Comparison of ENCODE assay signal across 7 cellular contexts in the genomic region with DNA sequence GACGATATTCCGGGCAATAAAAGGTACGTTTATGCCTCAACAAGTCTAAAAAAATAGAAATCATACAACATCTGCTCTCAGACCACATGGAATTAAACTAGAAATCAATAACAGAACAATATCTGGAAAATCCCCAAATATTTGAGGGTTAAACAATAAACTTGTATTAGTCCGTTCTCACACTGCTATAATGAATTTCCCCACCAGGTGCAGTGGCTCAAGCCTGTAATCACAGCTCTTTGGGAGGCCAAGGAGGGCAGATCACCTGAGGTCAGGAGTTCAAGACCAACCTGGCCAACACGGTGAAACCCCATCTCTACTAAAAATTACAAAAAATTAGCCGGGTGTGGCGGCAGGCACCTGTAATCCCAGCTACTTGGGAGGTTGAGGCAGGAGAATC. TPM values are rescaled to one million over a fixed set of nuclear protein-coding genes. Genes with fewer than 3 reads are reported as not detected.
DNase-seq lines count a peak whose midpoint lies in the region; ATAC-seq and TF ChIP-seq lines count a peak whose summit lies in the region.
"Not testable (repeated sequence)": the region's sequence is repeated elsewhere in the genome, so short reads cannot be mapped to it uniquely, and the experiment has no call there.

No MANE protein-coding gene starts in this region.

- not testable (repeated sequence) for H3K27ac Mint-ChIP-seq in HFFc6; glutamatergic neuron (ENCODE audit: unreplicated experiment); progenitor cell of endocrine pancreas
- peak overlapping the region; percentile 84 for H3K27ac Mint-ChIP-seq in activated T-cell treated with anti-CD3 and anti-CD28 coated beads, Interleukin-2, amount 50 U/mL, for 24 hours
- H3K27ac Mint-ChIP-seq in activated naive CD4-positive, alpha-beta T cell treated with anti-CD3 and anti-CD28 coated beads, Interleukin-2, amount 50 U/mL, for 72 hours: peak overlapping the region; percentile 29 to 67

- H3K4me3 Mint-ChIP-seq in HFFc6; activated T-cell treated with anti-CD3 and anti-CD28 coated beads, Interleukin-2, amount 50 U/mL, for 24 hours; glutamatergic neuron (ENCODE audit: unreplicated experiment); progenitor cell of endocrine pancreas (ENCODE audit: low read depth): not testable (repeated sequence)

- H3K4me1 Mint-ChIP-seq in HFFc6 (ENCODE audit: low read depth) (peaks cover 14% of the 10 kb centered on the region), glutamatergic neuron (ENCODE audit: low read depth, unreplicated experiment) (peaks cover 17% of the 10 kb centered on the region)
- peaks cover 28% of the 10 kb centered on the region for H3K4me1 Mint-ChIP-seq in activated T-cell treated with anti-CD3 and anti-CD28 coated beads, Interleukin-2, amount 50 U/mL, for 24 hours (ENCODE audit: low read depth)
- H3K4me1 Mint-ChIP-seq in progenitor cell of endocrine pancreas (ENCODE audit: low read depth): not testable (repeated sequence)

- not testable (repeated sequence) for H3K36me3 Mint-ChIP-seq in HFFc6 (ENCODE audit: low read depth); activated T-cell treated with anti-CD3 and anti-CD28 coated beads, Interleukin-2, amount 50 U/mL, for 24 hours (ENCODE audit: low read depth); activated naive CD4-positive, alpha-beta T cell treated with anti-CD3 and anti-CD28 coated beads, Interleukin-2, amount 50 U/mL, for 72 hours; glutamatergic neuron (ENCODE audit: unreplicated experiment); progenitor cell of endocrine pancreas (ENCODE audit: insufficient read depth)

- H3K9me3 Mint-ChIP-seq in HFFc6; activated T-cell treated with anti-CD3 and anti-CD28 coated beads, Interleukin-2, amount 50 U/mL, for 24 hours; activated naive CD4-positive, alpha-beta T cell treated with anti-CD3 and anti-CD28 coated beads, Interleukin-2, amount 50 U/mL, for 72 hours; progenitor cell of endocrine pancreas (ENCODE audit: low read depth): not testable (repeated sequence)
- H3K9me3 Mint-ChIP-seq in glutamatergic neuron (ENCODE audit: unreplicated experiment): peaks cover 15% of the 10 kb centered on the region

- H3K27me3 Mint-ChIP-seq in HFFc6 (ENCODE audit: insufficient read depth): peaks cover 11% of the 10 kb centered on the region
- H3K27me3 Mint-ChIP-seq in activated T-cell treated with anti-CD3 and anti-CD28 coated beads, Interleukin-2, amount 50 U/mL, for 24 hours: not testable (repeated sequence)
- H3K27me3 Mint-ChIP-seq in glutamatergic neuron (ENCODE audit: unreplicated experiment): peaks cover 15% of the 10 kb centered on the region
- peaks cover 15% of the 10 kb centered on the region for H3K27me3 Mint-ChIP-seq in progenitor cell of endocrine pancreas

- TF ChIP-seq CTCF in HFFc6 (IDR thresholded peaks at IDR 0.05) (peak; percentile 30; the same call in 1 of the 2 replicates), glutamatergic neuron (IDR thresholded peaks at IDR 0.05; ENCODE audit: partially characterized antibody, unreplicated experiment) (peak; percentile 14), progenitor cell of endocrine pancreas (IDR thresholded peaks at IDR 0.05; ENCODE audit: unreplicated experiment) (peak; percentile 20)

- ATAC-seq in activated naive CD4-positive, alpha-beta T cell treated with anti-CD3 and anti-CD28 coated beads, Interleukin-2, amount 50 U/mL, for 72 hours: not testable (repeated sequence)

- DNase-seq in DMS 273 (lab: John Stamatoyannopoulos, UW; ENCODE audit: unreplicated experiment) (peak; percentile 50), RKO (ENCODE audit: low spot score) (peak; percentile 51)
- not testable (repeated sequence) for DNase-seq in HFFc6; activated T-cell treated with anti-CD3 and anti-CD28 coated beads, Interleukin-2, amount 50 U/mL, for 24 hours; activated naive CD4-positive, alpha-beta T cell treated with anti-CD3 and anti-CD28 coated beads, Interleukin-2, amount 50 U/mL, for 72 hours (ENCODE audit: low spot score in 2 of 2); glutamatergic neuron; progenitor cell of endocrine pancreas (ENCODE audit: low spot score, unreplicated experiment)

RNA-seq across cellular contexts. Expression of gene PDIA4, which starts 49.2 kb away (rescaled TPM):
- 100 to 1,000 TPM; 185 to 210 (median 200) TPM for total RNA-seq in HFFc6 (2021; fragmentation: NEBNext Ultra II Directional; extraction: Animal tissue kit (Norgen Biotek cat#: 25700))
- 10 to 100 TPM; 56.7 to 78.0 TPM for total RNA-seq in activated naive CD4-positive, alpha-beta T cell treated with anti-CD3 and anti-CD28 coated beads, Interleukin-2, amount 50 U/mL, for 72 hours
- 69.0 TPM for total RNA-seq in glutamatergic neuron (ENCODE audit: unreplicated experiment)
- total RNA-seq in progenitor cell of endocrine pancreas: 238 TPM in 2 replicates
